Comparison of ENCODE assay signal across 13 cellular contexts in the genomic region with DNA sequence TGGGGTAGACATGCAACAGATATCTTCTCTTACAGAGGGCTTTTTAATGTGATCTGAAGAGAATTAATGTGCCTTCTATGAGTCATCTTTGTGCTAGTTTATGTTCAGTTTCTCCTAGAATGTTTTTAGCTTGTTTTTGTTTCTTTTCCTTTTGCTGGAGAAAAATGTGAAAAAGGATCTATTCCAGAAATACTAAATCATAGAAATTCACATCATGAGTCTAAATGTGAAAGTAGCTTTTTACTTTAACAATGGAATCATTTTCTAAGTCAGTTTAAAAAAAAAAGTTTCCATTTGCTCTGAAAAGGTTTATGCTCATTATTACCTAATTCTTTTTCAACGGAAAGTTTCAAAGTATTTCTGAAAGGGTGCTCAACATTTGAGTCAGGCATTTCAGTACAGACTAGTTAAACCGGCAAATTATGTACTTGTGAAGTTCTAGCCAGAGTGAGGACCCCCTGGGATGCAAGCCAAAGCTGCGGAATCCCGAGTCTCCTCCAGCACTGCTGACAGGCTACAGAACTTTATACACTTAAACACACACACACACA.
A peak's percentile ranks its signal among the peaks of the same experiment; 100 is the strongest.
DNase-seq lines count a peak whose midpoint lies in the region; TF ChIP-seq lines count a peak whose summit lies in the region.
"Had no signal": no experiment of that assay in that cellular context is flagged by ENCODE, and none has a peak within 500 bp of the region (broad histone marks: within the 10 kb centered on the region; RNA-seq: fewer than 3 reads in every experiment).

No MANE protein-coding gene starts in this region.

- H3K4me3 ChIP-seq in astrocyte of the spinal cord (ENCODE audit: low read depth, low read length): peak overlapping the region; percentile 30
- peak overlapping the region in 1 of 2 experiments; percentile 71 for H3K4me3 ChIP-seq in mesenchymal stem cell (ENCODE audit: insufficient read depth in 1 of 2, low read depth in 1 of 2, low read length in 2 of 2)
- no peak overlapping the region for H3K4me3 ChIP-seq in urinary bladder (ENCODE audit: low read depth, low read length)

- H3K27me3 Mint-ChIP-seq in activated naive CD4-positive, alpha-beta T cell treated with anti-CD3 and anti-CD28 coated beads, Interleukin-2, amount 50 U/mL, for 24 hours: no peaks in the 10 kb centered on the region

- H3K23ac ChIP-seq in mesenchymal stem cell (ENCODE audit: low read length in 2 of 2): no peak overlapping the region

- DNase-seq in activated naive CD4-positive, alpha-beta T cell (lab: John Stamatoyannopoulos, UW): no peak
- peak; percentile 80 for DNase-seq in astrocyte of the spinal cord (ENCODE audit: low read depth, low spot score)
- peak; percentile 63 for DNase-seq in mesenchymal stem cell
- no peak for DNase-seq in KBM-7
- DNase-seq in HPDE6-E6E7 (ENCODE audit: extremely low spot score): no peak
- no peak for DNase-seq in NAMALWA (ENCODE audit: low spot score)
- DNase-seq: anterior cingulate cortex, BE2C, NCI-H2029 treated with DMSO at 0.1 percent for 48 hours, WERI-Rb-1 had no signal

- no peak overlapping the region for H2BK120ac ChIP-seq in mesenchymal stem cell (ENCODE audit: low read depth, low read length)

- H2AK5ac ChIP-seq in mesenchymal stem cell (ENCODE audit: low read length, severe bottlenecking): no peak overlapping the region

- no peaks in the 10 kb centered on the region for H3K9me3 ChIP-seq in mesenchymal stem cell (ENCODE audit: control insufficient read depth, low read length)
- H3K9me3 ChIP-seq: BE2C, gastroesophageal sphincter had no signal

- no peak overlapping the region for H2BK12ac ChIP-seq in mesenchymal stem cell (ENCODE audit: low read length in 2 of 2)

- H3K4me1 Mint-ChIP-seq in activated naive CD4-positive, alpha-beta T cell treated with anti-CD3 and anti-CD28 coated beads, Interleukin-2, amount 50 U/mL, for 24 hours: peaks cover 50% of the 10 kb centered on the region

- peaks cover 18% of the 10 kb centered on the region for H3K79me1 ChIP-seq in mesenchymal stem cell (replicated peaks; ENCODE audit: low read length, poor library complexity, severe bottlenecking)

- no peak overlapping the region for H2BK15ac ChIP-seq in mesenchymal stem cell (ENCODE audit: low read depth, poor library complexity, severe bottlenecking)

- no peak overlapping the region for H3K18ac ChIP-seq in mesenchymal stem cell (ENCODE audit: low read depth in 1 of 2, low read length in 2 of 2)

- H4K8ac ChIP-seq in mesenchymal stem cell (ENCODE audit: low read length): no peak overlapping the region

- no peak overlapping the region for H3K27ac ChIP-seq in mesenchymal stem cell (ENCODE audit: low read length, poor library complexity, severe bottlenecking)
- H3K27ac ChIP-seq in urinary bladder (ENCODE audit: low read depth): peak overlapping the region; percentile 56
- H3K27ac ChIP-seq: WERI-Rb-1 had no signal

- peak overlapping the region; percentile 5 for H3K4me3 Mint-ChIP-seq in activated naive CD4-positive, alpha-beta T cell treated with anti-CD3 and anti-CD28 coated beads, Interleukin-2, amount 50 U/mL, for 24 hours

- H3K4ac ChIP-seq in mesenchymal stem cell (ENCODE audit: low read depth in 1 of 2, low read length in 2 of 2): no peak overlapping the region

- H3K9me3 Mint-ChIP-seq in activated naive CD4-positive, alpha-beta T cell treated with anti-CD3 and anti-CD28 coated beads, Interleukin-2, amount 50 U/mL, for 24 hours: no peaks in the 10 kb centered on the region

- TF ChIP-seq CTCF in astrocyte of the spinal cord (IDR thresholded peaks at IDR 0.05; ENCODE audit: low read depth, low read length): no peak

- no peaks in the 10 kb centered on the region for H3K36me3 ChIP-seq in mesenchymal stem cell (ENCODE audit: control insufficient read depth in 1 of 2, insufficient read depth in 2 of 2, low read depth in 1 of 2, low read length in 2 of 2)
- no peaks in the 10 kb centered on the region for H3K36me3 ChIP-seq in urinary bladder (ENCODE audit: insufficient read depth)
- H3K36me3 ChIP-seq: BE2C, gastroesophageal sphincter, WERI-Rb-1 had no signal

- no peak overlapping the region for H2BK5ac ChIP-seq in mesenchymal stem cell (ENCODE audit: low read depth, low read length, poor library complexity, severe bottlenecking)

- peaks cover 3% of the 10 kb centered on the region for H3K4me1 ChIP-seq in mesenchymal stem cell (ENCODE audit: control insufficient read depth, insufficient read depth, low read depth, low read length)
- H3K4me1 ChIP-seq in urinary bladder (ENCODE audit: insufficient read depth): no peaks in the 10 kb centered on the region
- H3K4me1 ChIP-seq: BE2C had no signal

- no peak overlapping the region for H4K91ac ChIP-seq in mesenchymal stem cell (ENCODE audit: low read length)

- H3K4me2 ChIP-seq in mesenchymal stem cell (ENCODE audit: low read length, poor library complexity, severe bottlenecking): no peak overlapping the region

- in situ Hi-C loops in astrocyte of the spinal cord (cut with HindIII; ENCODE audit: low sequenced_read_pairs): no loop called here
- in situ Hi-C loops in KBM-7 (cut with MboI; ENCODE audit: low pct_unique_long_range_greater_than_20kb, low sequenced_read_pairs): no loop called here

- WGBS in mesenchymal stem cell: 35% methylated on average over 3 of the region's 4 CpGs
- 21% methylated on average over 4 of the region's 4 CpGs for WGBS in urinary bladder

- peak overlapping the region; percentile 76 for H3K9ac ChIP-seq in mesenchymal stem cell (ENCODE audit: low read length)

- H3K27ac Mint-ChIP-seq in activated naive CD4-positive, alpha-beta T cell treated with anti-CD3 and anti-CD28 coated beads, Interleukin-2, amount 50 U/mL, for 24 hours: peak overlapping the region; percentile 84

- no peaks in the 10 kb centered on the region for H3K36me3 Mint-ChIP-seq in activated naive CD4-positive, alpha-beta T cell treated with anti-CD3 and anti-CD28 coated beads, Interleukin-2, amount 50 U/mL, for 24 hours

- no peak overlapping the region for H3K14ac ChIP-seq in mesenchymal stem cell (ENCODE audit: low read length in 2 of 2)

- H3K27me3 ChIP-seq in mesenchymal stem cell (ENCODE audit: control insufficient read depth in 1 of 2, insufficient read depth in 1 of 2, low read length in 2 of 2): no peaks in the 10 kb centered on the region
- H3K27me3 ChIP-seq: BE2C, gastroesophageal sphincter had no signal

- H2AFZ ChIP-seq in mesenchymal stem cell (ENCODE audit: low read depth, low read length): no peak overlapping the region

Comparison
In these comparisons a context has a peak if more than half of its experiments do, and no peak if none do; other contexts are left out.
1. DNase-seq: peak in astrocyte of the spinal cord (single experiment) and mesenchymal stem cell (single experiment); none in activated naive CD4-positive, alpha-beta T cell (0 of 4), KBM-7 (single experiment), HPDE6-E6E7 (single experiment) and NAMALWA (single experiment).